41 cellular contexts compared by ENCODE assay signal in the genomic region with DNA sequence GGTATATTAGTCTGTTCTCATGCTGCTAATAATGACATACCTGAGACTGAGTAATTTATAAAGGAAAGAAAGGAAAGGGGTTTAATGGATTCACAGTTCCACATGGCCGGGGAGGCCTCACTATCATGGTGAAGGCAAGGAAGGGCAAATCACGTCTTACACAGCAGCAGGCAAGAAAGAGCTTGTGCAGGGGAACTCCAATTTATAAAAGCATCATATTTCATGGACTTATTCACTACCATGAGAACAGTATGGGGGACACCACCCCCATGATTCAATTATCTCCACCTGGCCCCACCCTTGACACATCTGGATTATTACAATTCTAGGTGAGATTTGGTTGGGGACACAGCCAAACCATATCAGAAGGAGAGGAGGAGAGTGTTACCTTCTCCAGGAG.
"Had no signal": no experiment of that assay in that cellular context is flagged by ENCODE, and none has a peak within 500 bp of the region (broad histone marks: within the 10 kb centered on the region; RNA-seq: fewer than 3 reads in every experiment).

No MANE protein-coding gene starts in this region.

- H3K9me3 Mint-ChIP-seq: activated B cell treated with CpG ODN at 0.5 μM for 24 hours; activated CD4-positive, alpha-beta memory T cell treated with anti-CD3 and anti-CD28 coated beads for 36 hours; activated CD4-positive, alpha-beta T cell treated with anti-CD3 and anti-CD28 coated beads, Interleukin-2, amount 10 ng/mL, durations not matched to agents 24 days and 14 days; activated CD8-positive, alpha-beta T cell treated with anti-CD3 and anti-CD28 coated beads for 36 hours; activated naive CD4-positive, alpha-beta T cell treated with anti-CD3 and anti-CD28 coated beads for 36 hours; activated naive CD4-positive, alpha-beta T cell treated with anti-CD3 and anti-CD28 coated beads, Interleukin-2, amount 50 U/mL, for 72 hours; activated naive CD8-positive, alpha-beta T cell treated with anti-CD3 and anti-CD28 coated beads for 36 hours; activated T-cell treated with anti-CD3 and anti-CD28 coated beads, Interleukin-2, amount 50 U/mL, for 4 hours; activated T-cell treated with anti-CD3 and anti-CD28 coated beads, Interleukin-2, amount 50 U/mL, for 72 hours; activated T-helper 1 cell treated with anti-CD3 and anti-CD28 coated beads, Interleukin-12 subunit alpha, Interleukin-12 subunit beta, Interleukin-2, Interleukin-4 antibody, amounts not matched to agents 30 ng/mL and 10 ng/mL and 1 ng/mL, durations not matched to agents 14 hours and 24 hours and 36 hours; activated T-helper 17 cell treated with anti-CD3 and anti-CD28 coated beads, Interleukin-2, amount 50 U/mL, for 72 hours; central memory CD8-positive, alpha-beta T cell; T-helper 1 cell treated with Interleukin-12 subunit alpha and Interleukin-12 subunit beta and Interleukin-4 antibody, amounts not matched to agents 30 μg/mL and 1 μg/mL, for 36 hours; T-helper 2 cell treated with Interferon-gamma antibody and Interleukin-4, amounts not matched to agents 5 μg/mL and 100 μg/mL, for 36 hours had no signal

- H3K36me3 Mint-ChIP-seq: activated CD4-positive, alpha-beta memory T cell treated with anti-CD3 and anti-CD28 coated beads for 36 hours; activated naive CD4-positive, alpha-beta T cell treated with anti-CD3 and anti-CD28 coated beads, Interleukin-2, amount 50 U/mL, for 72 hours; activated naive CD8-positive, alpha-beta T cell treated with anti-CD3 and anti-CD28 coated beads for 36 hours had no signal

- ATAC-seq: activated CD8-positive, alpha-beta T cell treated with anti-CD3 and anti-CD28 coated beads for 36 hours; activated naive CD4-positive, alpha-beta T cell treated with anti-CD3 and anti-CD28 coated beads, Interleukin-2, amount 50 U/mL, for 72 hours; activated T-cell treated with anti-CD3 and anti-CD28 coated beads, Interleukin-2, amount 50 U/mL, for 4 hours; activated T-cell treated with anti-CD3 and anti-CD28 coated beads, Interleukin-2, amount 50 U/mL, for 72 hours; activated T-helper 17 cell treated with anti-CD3 and anti-CD28 coated beads, Interleukin-2, amount 50 U/mL, for 72 hours; body of pancreas had no signal

- H3K4me1 ChIP-seq: adrenal gland, body of pancreas had no signal

- H3K27me3 Mint-ChIP-seq: activated CD4-positive, alpha-beta memory T cell treated with anti-CD3 and anti-CD28 coated beads for 36 hours; activated CD8-positive, alpha-beta T cell treated with anti-CD3 and anti-CD28 coated beads for 36 hours; activated naive CD8-positive, alpha-beta T cell treated with anti-CD3 and anti-CD28 coated beads for 36 hours had no signal

- H3K36me3 ChIP-seq: adrenal gland, brain microvascular endothelial cell, cardiac muscle cell had no signal

- FAIRE-seq: astrocyte, bronchial epithelial cell, TTC549 had no signal

- H3K4me1 Mint-ChIP-seq: activated CD4-positive, alpha-beta T cell treated with anti-CD3 and anti-CD28 coated beads, Interleukin-2, amount 10 ng/mL, durations not matched to agents 24 days and 14 days; activated naive CD8-positive, alpha-beta T cell treated with anti-CD3 and anti-CD28 coated beads for 36 hours; activated T-helper 17 cell treated with anti-CD3 and anti-CD28 coated beads, Interleukin-2, amount 50 U/mL, for 72 hours; central memory CD8-positive, alpha-beta T cell had no signal

- H3K27ac Mint-ChIP-seq: activated B cell treated with CpG ODN at 0.5 μM for 24 hours; activated CD4-positive, alpha-beta memory T cell treated with anti-CD3 and anti-CD28 coated beads for 36 hours; activated CD4-positive, alpha-beta T cell treated with anti-CD3 and anti-CD28 coated beads, Interleukin-2, amount 10 ng/mL, durations not matched to agents 24 days and 14 days; activated CD8-positive, alpha-beta T cell treated with anti-CD3 and anti-CD28 coated beads for 36 hours; activated naive CD4-positive, alpha-beta T cell treated with anti-CD3 and anti-CD28 coated beads for 36 hours; activated naive CD4-positive, alpha-beta T cell treated with anti-CD3 and anti-CD28 coated beads, Interleukin-2, amount 50 U/mL, for 72 hours; activated naive CD8-positive, alpha-beta T cell treated with anti-CD3 and anti-CD28 coated beads for 36 hours; activated T-cell treated with anti-CD3 and anti-CD28 coated beads, Interleukin-2, amount 50 U/mL, for 72 hours; activated T-helper 1 cell treated with anti-CD3 and anti-CD28 coated beads, Interleukin-12 subunit alpha, Interleukin-12 subunit beta, Interleukin-2, Interleukin-4 antibody, amounts not matched to agents 30 ng/mL and 10 ng/mL and 1 ng/mL, durations not matched to agents 14 hours and 24 hours and 36 hours; activated T-helper 17 cell treated with anti-CD3 and anti-CD28 coated beads, Interleukin-2, amount 50 U/mL, for 72 hours; T-helper 1 cell treated with Interleukin-12 subunit alpha and Interleukin-12 subunit beta and Interleukin-4 antibody, amounts not matched to agents 30 μg/mL and 1 μg/mL, for 36 hours; T-helper 2 cell treated with Interferon-gamma antibody and Interleukin-4, amounts not matched to agents 5 μg/mL and 100 μg/mL, for 36 hours had no signal

- H3K4me3 Mint-ChIP-seq: activated B cell treated with CpG ODN at 0.5 μM for 24 hours; activated CD4-positive, alpha-beta memory T cell treated with anti-CD3 and anti-CD28 coated beads for 36 hours; activated CD4-positive, alpha-beta T cell treated with anti-CD3 and anti-CD28 coated beads, Interleukin-2, amount 10 ng/mL, durations not matched to agents 24 days and 14 days; activated CD8-positive, alpha-beta T cell treated with anti-CD3 and anti-CD28 coated beads for 36 hours; activated naive CD4-positive, alpha-beta T cell treated with anti-CD3 and anti-CD28 coated beads for 36 hours; activated naive CD8-positive, alpha-beta T cell treated with anti-CD3 and anti-CD28 coated beads for 36 hours; activated T-cell treated with anti-CD3 and anti-CD28 coated beads, Interleukin-2, amount 50 U/mL, for 4 hours; activated T-cell treated with anti-CD3 and anti-CD28 coated beads, Interleukin-2, amount 50 U/mL, for 72 hours; activated T-helper 1 cell treated with anti-CD3 and anti-CD28 coated beads, Interleukin-12 subunit alpha, Interleukin-12 subunit beta, Interleukin-2, Interleukin-4 antibody, amounts not matched to agents 30 ng/mL and 10 ng/mL and 1 ng/mL, durations not matched to agents 14 hours and 24 hours and 36 hours; activated T-helper 17 cell treated with anti-CD3 and anti-CD28 coated beads, Interleukin-2, amount 50 U/mL, for 72 hours; central memory CD8-positive, alpha-beta T cell; T-helper 1 cell treated with Interleukin-12 subunit alpha and Interleukin-12 subunit beta and Interleukin-4 antibody, amounts not matched to agents 30 μg/mL and 1 μg/mL, for 36 hours; T-helper 2 cell treated with Interferon-gamma antibody and Interleukin-4, amounts not matched to agents 5 μg/mL and 100 μg/mL, for 36 hours had no signal

- H3K27me3 ChIP-seq: adrenal gland, body of pancreas, brain microvascular endothelial cell, cardiac muscle cell had no signal

- H3K4me3 ChIP-seq: adrenal gland, body of pancreas, cardiac muscle cell had no signal

- H3K9me3 ChIP-seq: adrenal gland, body of pancreas had no signal

- H3K27ac ChIP-seq: adrenal gland, body of pancreas, brain microvascular endothelial cell, cardiac muscle cell, VCaP had no signal

- DNase-seq: activated B cell treated with CpG ODN at 0.5 μM for 24 hours; activated CD4-positive, alpha-beta memory T cell treated with anti-CD3 and anti-CD28 coated beads for 36 hours; activated CD4-positive, alpha-beta T cell treated with anti-CD3 and anti-CD28 coated beads for 4 hours; activated CD4-positive, alpha-beta T cell treated with anti-CD3 and anti-CD28 coated beads, Interleukin-2, amount 10 ng/mL, durations not matched to agents 24 days and 14 days; activated CD4-positive, alpha-beta T cell treated with anti-CD3 and anti-CD28 coated beads, Interleukin-2, amount 50 U/mL, for 1 hour; activated CD4-positive, alpha-beta T cell treated with anti-CD3 and anti-CD28 coated beads, Interleukin-2, amount 50 U/mL, for 4 hours; activated CD4-positive, CD25-positive, alpha-beta regulatory T cell treated with anti-CD3 and anti-CD28 coated beads, Interleukin-2, amount 50 U/mL, for 72 hours; activated CD8-positive, alpha-beta memory T cell treated with anti-CD3 and anti-CD28 coated beads, Interleukin-2, amount 50 U/mL, for 4 hours; activated CD8-positive, alpha-beta T cell treated with anti-CD3 and anti-CD28 coated beads for 36 hours; activated effector memory CD4-positive, alpha-beta T cell treated with anti-CD3 and anti-CD28 coated beads, Interleukin-2, amount 50 U/mL, for 16 hours; activated gamma-delta T cell treated with Interleukin-2 at 50 U/mL for 16 hours; activated naive CD4-positive, alpha-beta T cell; activated naive CD4-positive, alpha-beta T cell treated with anti-CD3 and anti-CD28 coated beads for 36 hours; activated naive CD4-positive, alpha-beta T cell treated with anti-CD3 and anti-CD28 coated beads, Interleukin-2, amount 50 U/mL, for 16 hours; activated naive CD8-positive, alpha-beta T cell treated with anti-CD3 and anti-CD28 coated beads for 36 hours; activated T-cell treated with anti-CD3 and anti-CD28 coated beads for 4 hours; activated T-cell treated with anti-CD3 and anti-CD28 coated beads, Interleukin-2, amount 50 U/mL, for 1 hour; activated T-cell treated with anti-CD3 and anti-CD28 coated beads, Interleukin-2, amount 50 U/mL, for 4 hours; activated T-cell treated with anti-CD3 and anti-CD28 coated beads, Interleukin-2, amount 50 U/mL, for 72 hours; adrenal gland; amniotic stem cell; aorta; body of pancreas; brain microvascular endothelial cell; caudate nucleus; cerebellar nuclear complex; SW 1271; T-helper 1 cell; T-helper 2 cell; T-helper 9 cell had no signal
